Comparison of ENCODE assay signal across 10 cellular contexts in the genomic region with DNA sequence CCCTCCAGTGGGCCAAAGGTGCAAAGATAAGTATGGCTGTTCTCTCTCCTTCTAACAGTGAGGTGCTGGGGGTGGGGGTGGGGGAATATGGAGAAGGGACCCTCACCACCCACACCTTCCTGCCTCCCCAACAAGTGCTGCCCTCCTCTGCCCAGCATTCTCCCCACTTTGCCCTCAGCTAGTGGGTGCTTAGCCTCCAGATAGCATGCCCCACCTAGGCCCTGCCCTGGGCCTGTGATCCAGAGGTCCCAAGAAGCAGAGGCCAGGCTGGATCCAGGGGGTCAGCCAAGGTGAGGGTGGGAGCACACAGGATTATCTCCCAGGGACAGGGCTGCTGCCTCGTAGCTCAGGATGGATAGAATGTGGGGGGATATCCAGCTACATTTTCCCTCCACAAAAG. TPM values are rescaled to one million over a fixed set of nuclear protein-coding genes. Genes with fewer than 3 reads are reported as not detected.
A peak's percentile ranks its signal among the peaks of the same experiment; 100 is the strongest.
DNase-seq lines count a peak whose midpoint lies in the region; ATAC-seq and TF ChIP-seq lines count a peak whose summit lies in the region.
"Had no signal": no experiment of that assay in that cellular context is flagged by ENCODE, and none has a peak within 500 bp of the region (broad histone marks: within the 10 kb centered on the region; RNA-seq: fewer than 3 reads in every experiment).

No MANE protein-coding gene starts in this region.

- TF ChIP-seq POLR2A in vagina (IDR thresholded peaks at IDR 0.05) = no peak

- H3K27me3 Mint-ChIP-seq in stimulated activated naive CD8-positive, alpha-beta T cell treated with anti-CD3 and anti-CD28 coated beads, Interleukin-15, Interleukin-2, amounts not matched to agents 100 ng/mL and 50 ng/mL, for 24 hours = no peaks in the 10 kb centered on the region
- no peaks in the 10 kb centered on the region for H3K27me3 Mint-ChIP-seq in MCF 10A (ENCODE audit: insufficient read depth, unreplicated experiment)

- H3K27ac Mint-ChIP-seq in stimulated activated naive CD8-positive, alpha-beta T cell treated with anti-CD3 and anti-CD28 coated beads, Interleukin-15, Interleukin-2, amounts not matched to agents 100 ng/mL and 50 ng/mL, for 24 hours = no peak overlapping the region
- peak overlapping the region; percentile 61 for H3K27ac Mint-ChIP-seq in MCF 10A (ENCODE audit: low read depth, unreplicated experiment)

- no peak for ATAC-seq in stimulated activated naive CD8-positive, alpha-beta T cell treated with anti-CD3 and anti-CD28 coated beads, Interleukin-15, Interleukin-2, amounts not matched to agents 100 U/mL and 50 U/mL, for 24 hours
- no peak for ATAC-seq in HG02759 (IDR thresholded peaks at IDR 0.05; ENCODE audit: unreplicated experiment)

- peak overlapping the region; percentile 90 for H3K4me3 Mint-ChIP-seq in stimulated activated naive CD8-positive, alpha-beta T cell treated with anti-CD3 and anti-CD28 coated beads, Interleukin-15, Interleukin-2, amounts not matched to agents 100 ng/mL and 50 ng/mL, for 24 hours
- H3K4me3 Mint-ChIP-seq in MCF 10A (ENCODE audit: unreplicated experiment) = peak overlapping the region; percentile 84

- POLR2A ChIA-PET in MCF 10A (lab: Yijun Ruan, JAX) = interaction anchor here (0.5 to 3.6 kb wide), 10 partner anchors 9 to 157 kb away, joined by 3 to 56 read pairs (median 4); a partner anchor contains a TSS

- peak overlapping the region; percentile 3 for H3K27ac ChIP-seq in vagina
- H3K27ac ChIP-seq: ascending aorta had no signal

- BruUV-seq in MCF 10A (replicated peaks; lab: Mats Ljungman, UMichigan) = no TSS peak

- H3K9me3 ChIP-seq in mononuclear cell (ENCODE audit: low read depth, low read length) (no peaks in the 10 kb centered on the region), vagina (no peaks in the 10 kb centered on the region)
- H3K9me3 ChIP-seq: ascending aorta had no signal

- DNase-seq in stimulated activated naive CD8-positive, alpha-beta T cell treated with anti-CD3 and anti-CD28 coated beads, Interleukin-15, Interleukin-2, amounts not matched to agents 100 U/mL and 50 U/mL, for 24 hours = no peak
- DNase-seq in MCF 10A (ENCODE audit: unreplicated experiment) = no peak
- no peak for DNase-seq in vagina (ENCODE audit: extremely low spot score in 2 of 2)
- no peak for DNase-seq in HuH-7 (ENCODE audit: low spot score)
- DNase-seq in C1 segment of cervical spinal cord (lab: John Stamatoyannopoulos, UW) = no peak
- DNase-seq: DMS 273 treated with DMSO at 0.1 percent for 48 hours had no signal

- intact Hi-C loops in MCF 10A (cut with micrococcal nuclease) = no loop called here
- intact Hi-C loops in vagina (cut with DNase I) = no loop called here

- H3K36me3 ChIP-seq in vagina = no peaks in the 10 kb centered on the region
- H3K36me3 ChIP-seq: ascending aorta had no signal

- H3K4me1 Mint-ChIP-seq in stimulated activated naive CD8-positive, alpha-beta T cell treated with anti-CD3 and anti-CD28 coated beads, Interleukin-15, Interleukin-2, amounts not matched to agents 100 ng/mL and 50 ng/mL, for 24 hours (ENCODE audit: low read depth) = peaks cover 31% of the 10 kb centered on the region
- H3K4me1 Mint-ChIP-seq in MCF 10A (ENCODE audit: insufficient read depth, unreplicated experiment) = peaks cover 18% of the 10 kb centered on the region

- H3K27me3 ChIP-seq in mononuclear cell (ENCODE audit: insufficient read depth, low read length) (no peaks in the 10 kb centered on the region), vagina (no peaks in the 10 kb centered on the region)
- H3K27me3 ChIP-seq: ascending aorta had no signal

- CTCF ChIA-PET in MCF 10A (lab: Yijun Ruan, JAX) = interaction anchor here (0.8 to 6.7 kb wide), 10 partner anchors 11 to 346 kb away, joined by 3 to 65 read pairs (median 6); a partner anchor contains a TSS

- no peaks in the 10 kb centered on the region for H3K9me3 Mint-ChIP-seq in stimulated activated naive CD8-positive, alpha-beta T cell treated with anti-CD3 and anti-CD28 coated beads, Interleukin-15, Interleukin-2, amounts not matched to agents 100 ng/mL and 50 ng/mL, for 24 hours
- no peaks in the 10 kb centered on the region for H3K9me3 Mint-ChIP-seq in MCF 10A (ENCODE audit: unreplicated experiment)

- H3K4me3 ChIP-seq in mononuclear cell (ENCODE audit: low read length) (peak overlapping the region; percentile 70), vagina (peak overlapping the region; percentile 85 to 91)

- peaks cover 6% of the 10 kb centered on the region for H3K36me3 Mint-ChIP-seq in stimulated activated naive CD8-positive, alpha-beta T cell treated with anti-CD3 and anti-CD28 coated beads, Interleukin-15, Interleukin-2, amounts not matched to agents 100 ng/mL and 50 ng/mL, for 24 hours (ENCODE audit: low read depth)
- H3K36me3 Mint-ChIP-seq in MCF 10A (ENCODE audit: insufficient read depth, unreplicated experiment) = no peaks in the 10 kb centered on the region

- H3K4me1 ChIP-seq in mononuclear cell (ENCODE audit: insufficient read depth, low read length) (peaks cover 50% of the 10 kb centered on the region), vagina (peaks cover 43% of the 10 kb centered on the region)

- no peak for TF ChIP-seq CTCF in MCF 10A (IDR thresholded peaks at IDR 0.05; ENCODE audit: unreplicated experiment)
- no peak for TF ChIP-seq CTCF in vagina (IDR thresholded peaks at IDR 0.05)

RNA-seq across cellular contexts. Expression of a gene that starts 1.2 kb away (rescaled TPM):
- total RNA-seq in MCF 10A (2022) = 37.8 and 58.8 TPM in 2 replicates
- total RNA-seq in mononuclear cell = 15.5 TPM
- 16.0 TPM for total RNA-seq in vagina

RNA-seq across cellular contexts. Expression of a gene that starts 14.9 kb away (rescaled TPM):
- 0.32 TPM in 1 of 2 replicates, not detected in the other for total RNA-seq in MCF 10A (2022)
- not detected for total RNA-seq in mononuclear cell
- not detected for total RNA-seq in vagina
- total RNA-seq: ascending aorta had no signal

RNA-seq across cellular contexts. Expression of a gene that starts 20.2 kb away (rescaled TPM):
- total RNA-seq in MCF 10A (2022) (51.5 and 54.8 TPM in 2 replicates), mononuclear cell (45.5 TPM), vagina (62.9 TPM)

RNA-seq across cellular contexts. Expression of a gene that starts 29.7 kb away (rescaled TPM):
- total RNA-seq in MCF 10A (2022) = 134 and 137 TPM in 2 replicates
- total RNA-seq in mononuclear cell = 25.2 TPM
- total RNA-seq in vagina = 26.5 TPM

RNA-seq across cellular contexts. Expression of a gene that starts 33.9 kb away (rescaled TPM):
- total RNA-seq in MCF 10A (2022) = not detected in 2 replicates
- total RNA-seq in mononuclear cell = not detected
- total RNA-seq in vagina = 21.6 TPM
